Comparison of ENCODE assay signal across 21 cellular contexts in genomic region chr7:107359520-107360316, GRCh38.
"Had no signal": no experiment of that assay in that cellular context is flagged by ENCODE, and none has a peak within 500 bp of the region (broad histone marks: within the 10 kb centered on the region; RNA-seq: fewer than 3 reads in every experiment).

No MANE protein-coding gene starts in this region.

- H3K4me1 ChIP-seq: left ventricle myocardium inferior, pancreas, psoas muscle, sigmoid colon, vagina had no signal

- H3K27ac ChIP-seq: epithelial cell of prostate, hepatocyte, left ventricle myocardium inferior, pancreas, psoas muscle, sigmoid colon, thoracic aorta, vagina had no signal

- ATAC-seq: activated CD8-positive, alpha-beta memory T cell treated with anti-CD3 and anti-CD28 coated beads, Interleukin-2, amount 10 ng/mL, durations not matched to agents 7 days and 5 days; activated CD8-positive, alpha-beta T cell treated with anti-CD3 and anti-CD28 coated beads, Interleukin-2, amount 10 ng/mL, durations not matched to agents 7 days and 5 days; activated naive CD8-positive, alpha-beta T cell treated with anti-CD3 and anti-CD28 coated beads, Interleukin-2, amount 50 U/mL, for 24 hours; pancreas; psoas muscle; stimulated activated effector memory CD8-positive, alpha-beta T cell treated with anti-CD3 and anti-CD28 coated beads, Interleukin-12 subunit alpha, Interleukin-12 subunit beta, amount 100 ng/mL, for 72 hours had no signal

- H3K9me3 ChIP-seq: pancreas, psoas muscle, sigmoid colon, thoracic aorta, vagina had no signal

- H3K4me2 ChIP-seq: hepatocyte had no signal

- DNase-seq: activated B cell treated with CpG ODN at 0.5 μM for 24 hours; activated CD8-positive, alpha-beta memory T cell treated with anti-CD3 and anti-CD28 coated beads, Interleukin-2, amount 10 ng/mL, durations not matched to agents 7 days and 5 days; activated CD8-positive, alpha-beta T cell treated with anti-CD3 and anti-CD28 coated beads, Interleukin-2, amount 10 ng/mL, durations not matched to agents 7 days and 5 days; activated naive CD8-positive, alpha-beta T cell treated with anti-CD3 and anti-CD28 coated beads, Interleukin-2, amount 50 U/mL, for 24 hours; activated T-cell treated with anti-CD3 and anti-CD28 coated beads, Interleukin-2, amount 50 U/mL, for 48 hours; amygdala; islet precursor cell; left ventricle myocardium inferior; nucleus accumbens; psoas muscle; sigmoid colon; small intestine; stimulated activated CD4-positive, alpha-beta T cell treated with anti-CD3 and anti-CD28 coated beads, Interleukin-4, amount 100 ng/mL, for 24 hours; trophoblast cell had no signal

- H3K79me2 ChIP-seq: hepatocyte had no signal

- H3K27me3 ChIP-seq: hepatocyte, pancreas, sigmoid colon, vagina had no signal

- H3K4me3 ChIP-seq: hepatocyte, left ventricle myocardium inferior, lung, pancreas, psoas muscle, sigmoid colon, thoracic aorta, vagina had no signal

- H2AFZ ChIP-seq: hepatocyte had no signal
